Comparison of ENCODE assay signal across 9 cellular contexts in the genomic region with DNA sequence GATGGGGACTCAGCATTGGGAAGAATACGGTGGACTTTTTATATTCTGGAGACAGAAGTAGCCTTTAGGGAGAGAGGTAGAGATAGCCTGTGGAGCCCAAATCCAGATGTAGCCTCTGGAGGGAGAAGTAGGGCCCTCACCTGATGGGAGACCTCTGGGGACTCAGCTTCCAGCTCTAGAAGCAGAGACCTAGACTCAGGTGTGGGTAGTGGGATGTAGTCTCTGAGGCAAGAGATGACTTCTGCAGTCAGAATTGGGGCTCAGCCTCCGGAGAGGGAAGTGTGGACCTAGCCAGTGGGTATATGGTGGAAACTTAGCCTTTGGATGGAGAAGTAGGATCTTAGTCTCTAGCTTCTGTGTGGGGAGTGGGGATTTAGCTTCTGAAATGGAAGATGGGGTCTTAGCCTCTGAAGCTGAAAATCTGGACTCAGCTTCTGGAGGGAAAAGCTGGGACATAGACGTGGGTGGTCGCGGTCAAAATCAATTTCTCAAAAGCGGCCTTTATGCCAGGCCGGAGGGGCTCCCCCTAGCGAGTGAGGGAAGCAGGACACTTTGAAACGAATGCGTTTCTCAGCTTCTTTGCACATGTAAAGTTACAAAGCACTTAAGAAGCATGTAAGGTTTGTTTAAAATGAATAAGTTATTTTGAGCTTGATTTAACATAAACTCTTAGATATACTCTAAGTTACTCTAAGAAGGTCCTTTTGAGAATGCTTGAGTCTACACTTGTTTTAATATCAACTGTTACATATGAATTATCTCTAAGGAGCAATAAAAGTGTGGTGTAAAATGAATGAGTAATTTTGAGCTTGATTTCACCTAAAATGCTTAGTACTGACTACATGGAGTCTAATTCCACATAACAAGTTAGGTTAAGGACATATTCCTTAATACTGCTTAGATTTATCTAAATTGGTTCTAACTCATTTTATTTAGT. TPM values are rescaled to one million over a fixed set of nuclear protein-coding genes. Genes with fewer than 3 reads are reported as not detected.
DNase-seq lines count a peak whose midpoint lies in the region; ATAC-seq and TF ChIP-seq lines count a peak whose summit lies in the region.
"Had no signal": no experiment of that assay in that cellular context is flagged by ENCODE, and none has a peak within 500 bp of the region (broad histone marks: within the 10 kb centered on the region; RNA-seq: fewer than 3 reads in every experiment).

No MANE protein-coding gene starts in this region.

- DNase-seq in A673 (ENCODE audit: low spot score): peak; percentile 68
- peak; percentile 2 for DNase-seq in NCI-H774 (lab: John Stamatoyannopoulos, UW)
- DNase-seq in activated T-helper 1 cell treated with anti-CD3 and anti-CD28 coated beads, Interleukin-12 subunit alpha, Interleukin-12 subunit beta, Interleukin-2, Interleukin-4 antibody, amounts not matched to agents 30 ng/mL and 10 ng/mL and 1 ng/mL, durations not matched to agents 14 hours and 24 hours and 36 hours (ENCODE audit: low spot score): peak; percentile 20
- peak; percentile 60 for DNase-seq in retina

- TF ChIP-seq POLR2A in gastroesophageal sphincter (IDR thresholded peaks at IDR 0.05): no peak

- peaks cover 26% of the 10 kb centered on the region for H3K4me1 Mint-ChIP-seq in activated T-helper 1 cell treated with anti-CD3 and anti-CD28 coated beads, Interleukin-12 subunit alpha, Interleukin-12 subunit beta, Interleukin-2, Interleukin-4 antibody, amounts not matched to agents 30 ng/mL and 10 ng/mL and 1 ng/mL, durations not matched to agents 14 hours and 24 hours and 36 hours (ENCODE audit: low read depth)

- no TSS peak for BruUV-seq in A673 (replicated peaks; lab: Mats Ljungman, UMichigan)

- no peak overlapping the region for H3K4me3 Mint-ChIP-seq in activated T-helper 1 cell treated with anti-CD3 and anti-CD28 coated beads, Interleukin-12 subunit alpha, Interleukin-12 subunit beta, Interleukin-2, Interleukin-4 antibody, amounts not matched to agents 30 ng/mL and 10 ng/mL and 1 ng/mL, durations not matched to agents 14 hours and 24 hours and 36 hours

- peak; percentile 97 for TF ChIP-seq CTCF in A673 (conservative IDR thresholded peaks at IDR 0.05; ENCODE audit: low read depth, low read length)
- TF ChIP-seq CTCF in GM12872 (IDR thresholded peaks at IDR 0.05; ENCODE audit: insufficient read depth, low read depth, low read length): peak; percentile 89
- peak; percentile 49 to 79 (median 68) for TF ChIP-seq CTCF in gastroesophageal sphincter (IDR thresholded peaks at IDR 0.05)

- POLR2A ChIA-PET in A673 (lab: Charles Lee; ENCODE audit: low non-redundant PET): no interaction called here

- WGBS in gastroesophageal sphincter (ENCODE audit: low coverage in 1 of 2), 2 donors: 12 to 15% methylated on average over 9 to 10 of the region's 10 CpGs

- ATAC-seq in gastroesophageal sphincter (no peak), GM18868 (IDR thresholded peaks at IDR 0.05; ENCODE audit: unreplicated experiment) (no peak), GM21526 (IDR thresholded peaks at IDR 0.05; ENCODE audit: low FRiP score, unreplicated experiment) (no peak)

- no peak overlapping the region for H3K4me3 ChIP-seq in A673 (ENCODE audit: low read depth, low read length, poor library complexity, severe bottlenecking)
- no peak overlapping the region for H3K4me3 ChIP-seq in gastroesophageal sphincter

- no peaks in the 10 kb centered on the region for H3K36me3 ChIP-seq in A673 (ENCODE audit: insufficient read depth, low read length, poor library complexity, severe bottlenecking)
- no peaks in the 10 kb centered on the region for H3K36me3 ChIP-seq in gastroesophageal sphincter

- no peaks in the 10 kb centered on the region for H3K36me3 Mint-ChIP-seq in activated T-helper 1 cell treated with anti-CD3 and anti-CD28 coated beads, Interleukin-12 subunit alpha, Interleukin-12 subunit beta, Interleukin-2, Interleukin-4 antibody, amounts not matched to agents 30 ng/mL and 10 ng/mL and 1 ng/mL, durations not matched to agents 14 hours and 24 hours and 36 hours (ENCODE audit: low read depth)

- H3K27ac Mint-ChIP-seq in activated T-helper 1 cell treated with anti-CD3 and anti-CD28 coated beads, Interleukin-12 subunit alpha, Interleukin-12 subunit beta, Interleukin-2, Interleukin-4 antibody, amounts not matched to agents 30 ng/mL and 10 ng/mL and 1 ng/mL, durations not matched to agents 14 hours and 24 hours and 36 hours: no peak overlapping the region

- no peak for TF ChIP-seq EP300 in gastroesophageal sphincter (IDR thresholded peaks at IDR 0.05)

- no peak overlapping the region for H3K27ac ChIP-seq in A673 (ENCODE audit: low read depth, low read length, poor library complexity, severe bottlenecking)
- no peak overlapping the region for H3K27ac ChIP-seq in gastroesophageal sphincter

- CTCF ChIA-PET in A673 (lab: Charles Lee): interaction anchor here (0.6 to 1.2 kb wide), 7 partner anchors 9 to 314 kb away, joined by 3 to 4 read pairs (median 3); no protein-coding TSS in a partner anchor

- H3K27me3 ChIP-seq in A673 (replicated peaks; ENCODE audit: insufficient read depth, low read depth, low read length, poor library complexity) (no peaks in the 10 kb centered on the region), gastroesophageal sphincter (no peaks in the 10 kb centered on the region)

- no peaks in the 10 kb centered on the region for H3K9me3 Mint-ChIP-seq in activated T-helper 1 cell treated with anti-CD3 and anti-CD28 coated beads, Interleukin-12 subunit alpha, Interleukin-12 subunit beta, Interleukin-2, Interleukin-4 antibody, amounts not matched to agents 30 ng/mL and 10 ng/mL and 1 ng/mL, durations not matched to agents 14 hours and 24 hours and 36 hours

- peaks cover 7% of the 10 kb centered on the region for H3K27me3 Mint-ChIP-seq in activated T-helper 1 cell treated with anti-CD3 and anti-CD28 coated beads, Interleukin-12 subunit alpha, Interleukin-12 subunit beta, Interleukin-2, Interleukin-4 antibody, amounts not matched to agents 30 ng/mL and 10 ng/mL and 1 ng/mL, durations not matched to agents 14 hours and 24 hours and 36 hours (ENCODE audit: insufficient read depth)

- H3K4me1 ChIP-seq in A673 (ENCODE audit: insufficient read depth, low read length, poor library complexity, severe bottlenecking) (peaks cover 2% of the 10 kb centered on the region), gastroesophageal sphincter (peaks cover 0 to 20% (median 0%) of the 10 kb centered on the region in 3 donors)

- intact Hi-C loops in A673 (cut with micrococcal nuclease; ENCODE audit: unreplicated experiment): no loop called here
- intact Hi-C loops in activated T-helper 1 cell treated with anti-CD3 and anti-CD28 coated beads, Interleukin-12 subunit alpha, Interleukin-12 subunit beta, Interleukin-2, Interleukin-4 antibody, amounts not matched to agents 30 ng/mL and 10 ng/mL and 1 ng/mL, durations not matched to agents 14 hours and 24 hours and 36 hours (cut with micrococcal nuclease): loop anchor here (1.0 to 10.0 kb wide), 3 partner anchors 12 to 1293 kb away; no protein-coding TSS in a partner anchor

- no peaks in the 10 kb centered on the region for H3K9me3 ChIP-seq in A673 (ENCODE audit: low read depth, low read length, poor library complexity, severe bottlenecking)
- H3K9me3 ChIP-seq in gastroesophageal sphincter: no peaks in the 10 kb centered on the region

RNA-seq across cellular contexts. Expression of gene ZNF343, which starts 12.9 kb away (rescaled TPM):
- 13.8 and 16.2 TPM in 2 replicates for total RNA-seq in A673 (2021)
- total RNA-seq in activated T-helper 1 cell treated with anti-CD3 and anti-CD28 coated beads, Interleukin-12 subunit alpha, Interleukin-12 subunit beta, Interleukin-2, Interleukin-4 antibody, amounts not matched to agents 30 ng/mL and 10 ng/mL and 1 ng/mL, durations not matched to agents 14 hours and 24 hours and 36 hours: 18.2 and 21.6 TPM in 2 replicates
- total RNA-seq in gastroesophageal sphincter: 10 to 100 TPM; 10.3 to 16.8 (median 12.5) TPM

RNA-seq across cellular contexts. Expression of gene TMC2, which starts 14.7 kb away (rescaled TPM):
- total RNA-seq in A673 (2021) (not detected in 2 replicates), gastroesophageal sphincter (under 1 TPM in 2 of 4 donors, not detected in 2; 0.15 to 0.35 TPM)
- total RNA-seq in activated T-helper 1 cell treated with anti-CD3 and anti-CD28 coated beads, Interleukin-12 subunit alpha, Interleukin-12 subunit beta, Interleukin-2, Interleukin-4 antibody, amounts not matched to agents 30 ng/mL and 10 ng/mL and 1 ng/mL, durations not matched to agents 14 hours and 24 hours and 36 hours: not detected in 2 replicates
- total RNA-seq: glomerular endothelial cell had no signal

RNA-seq across cellular contexts. Expression of gene SNRPB, which starts 51.0 kb away (rescaled TPM):
- total RNA-seq in A673 (2021) (493 and 522 TPM in 2 replicates), gastroesophageal sphincter (100 to 1,000 TPM; 154 to 212 (median 204) TPM)
- total RNA-seq in activated T-helper 1 cell treated with anti-CD3 and anti-CD28 coated beads, Interleukin-12 subunit alpha, Interleukin-12 subunit beta, Interleukin-2, Interleukin-4 antibody, amounts not matched to agents 30 ng/mL and 10 ng/mL and 1 ng/mL, durations not matched to agents 14 hours and 24 hours and 36 hours: 533 and 548 TPM in 2 replicates

Comparison
In these comparisons a context has a peak if more than half of its experiments do, and no peak if none do; other contexts are left out.
1. DNase-seq: peak in every context shown above with its lines; median percentile 68 in A673; 60 in retina; 20 in activated T-helper 1 cell treated with anti-CD3 and anti-CD28 coated beads, Interleukin-12 subunit alpha, Interleukin-12 subunit beta, Interleukin-2, Interleukin-4 antibody, amounts not matched to agents 30 ng/mL and 10 ng/mL and 1 ng/mL, durations not matched to agents 14 hours and 24 hours and 36 hours; 2 in NCI-H774.